ENCODE assay signal across 8 cellular contexts in the genomic region with DNA sequence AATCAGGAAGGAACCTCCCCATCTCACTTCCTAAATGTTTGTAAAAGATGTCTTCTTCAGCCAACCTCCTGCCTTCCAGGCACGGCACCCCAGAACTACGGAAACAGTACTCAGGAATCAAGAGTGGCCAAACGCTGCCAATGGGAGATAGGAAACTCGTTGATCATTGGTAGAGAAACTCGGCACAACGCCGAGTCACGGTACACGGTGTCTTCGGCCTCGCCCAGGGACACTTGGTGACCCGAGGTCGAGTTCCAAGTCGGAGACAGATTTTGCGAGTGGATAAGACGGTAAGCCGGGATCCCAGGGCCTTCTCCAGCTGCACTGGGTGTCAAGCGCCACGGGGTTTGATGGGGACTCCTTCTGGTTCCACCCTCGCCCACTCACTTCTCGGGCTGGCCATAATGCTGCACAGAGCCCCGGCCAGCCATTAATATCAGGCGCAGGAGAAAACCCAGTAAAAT. TPM values are rescaled to one million over a fixed set of nuclear protein-coding genes. Genes with fewer than 3 reads are reported as not detected.
DNase-seq lines count a peak whose midpoint lies in the region; ATAC-seq and TF ChIP-seq lines count a peak whose summit lies in the region.

No MANE protein-coding gene starts in this region.

- no peaks in the 10 kb centered on the region for H3K36me3 Mint-ChIP-seq in chondrocyte (ENCODE audit: low read depth)
- H3K36me3 Mint-ChIP-seq in stimulated activated effector memory CD8-positive, alpha-beta T cell treated with anti-CD3 and anti-CD28 coated beads, Interleukin-12 subunit alpha, Interleukin-12 subunit beta, amount 100 ng/mL, for 72 hours = peaks cover 5% of the 10 kb centered on the region

- H3K4me3 Mint-ChIP-seq in chondrocyte (ENCODE audit: unreplicated experiment) = peak overlapping the region; percentile 91
- peak overlapping the region; percentile 98 for H3K4me3 Mint-ChIP-seq in stimulated activated effector memory CD8-positive, alpha-beta T cell treated with anti-CD3 and anti-CD28 coated beads, Interleukin-12 subunit alpha, Interleukin-12 subunit beta, amount 100 ng/mL, for 72 hours

- DNase-seq in GDM1 (lab: John Stamatoyannopoulos, UW) (peak; percentile 60), HS-5 (ENCODE audit: low read depth) (peak; percentile 34), RPMI8226 (peak; percentile 76), chondrocyte (ENCODE audit: low spot score) (no peak), kidney tubule cell (ENCODE audit: low spot score) (peak; percentile 80), NCI-H2081 treated with DMSO at 0.1 percent for 48 hours (lab: John Stamatoyannopoulos, UW) (no peak)
- no peak for DNase-seq in stimulated activated effector memory CD8-positive, alpha-beta T cell treated with anti-CD3 and anti-CD28 coated beads, Interleukin-12 subunit alpha, Interleukin-12 subunit beta, amount 100 ng/mL, for 72 hours (ENCODE audit: low spot score in 2 of 2)

- no peaks in the 10 kb centered on the region for H3K27me3 Mint-ChIP-seq in chondrocyte (ENCODE audit: low read depth)

- peaks cover 28% of the 10 kb centered on the region for H3K4me1 Mint-ChIP-seq in chondrocyte (ENCODE audit: low read depth)
- peaks cover 27% of the 10 kb centered on the region for H3K4me1 Mint-ChIP-seq in stimulated activated effector memory CD8-positive, alpha-beta T cell treated with anti-CD3 and anti-CD28 coated beads, Interleukin-12 subunit alpha, Interleukin-12 subunit beta, amount 100 ng/mL, for 72 hours

- peak; percentile 18 for TF ChIP-seq CTCF in chondrocyte (IDR thresholded peaks at IDR 0.05)

- no peaks in the 10 kb centered on the region for H3K9me3 Mint-ChIP-seq in chondrocyte (ENCODE audit: low read depth)
- H3K9me3 Mint-ChIP-seq in stimulated activated effector memory CD8-positive, alpha-beta T cell treated with anti-CD3 and anti-CD28 coated beads, Interleukin-12 subunit alpha, Interleukin-12 subunit beta, amount 100 ng/mL, for 72 hours = no peaks in the 10 kb centered on the region

- H3K27ac Mint-ChIP-seq in chondrocyte (ENCODE audit: unreplicated experiment) = peak overlapping the region; percentile 89
- H3K27ac Mint-ChIP-seq in stimulated activated effector memory CD8-positive, alpha-beta T cell treated with anti-CD3 and anti-CD28 coated beads, Interleukin-12 subunit alpha, Interleukin-12 subunit beta, amount 100 ng/mL, for 72 hours = peak overlapping the region; percentile 94

- peak; percentile 34 for ATAC-seq in GM21526 (IDR thresholded peaks at IDR 0.05; ENCODE audit: low FRiP score, unreplicated experiment)
- peak; percentile 31 for ATAC-seq in stimulated activated effector memory CD8-positive, alpha-beta T cell treated with anti-CD3 and anti-CD28 coated beads, Interleukin-12 subunit alpha, Interleukin-12 subunit beta, amount 100 ng/mL, for 72 hours

RNA-seq across cellular contexts. Expression of a gene that starts 0.3 kb away (rescaled TPM):
- total RNA-seq in chondrocyte = 3.4 to 8.0 TPM (median 4.1 TPM) in 3 replicates

RNA-seq across cellular contexts. Expression of a gene that starts 0.4 kb away (rescaled TPM):
- total RNA-seq in chondrocyte = 2.6 to 5.4 TPM (median 3.9 TPM) in 3 replicates

Comparison
In these comparisons a context has a peak if more than half of its experiments do, and no peak if none do; other contexts are left out.
1. DNase-seq: peak in GDM1 (single experiment), HS-5 (single experiment), RPMI8226 (single experiment) and kidney tubule cell (single experiment); none in chondrocyte (single experiment), stimulated activated effector memory CD8-positive, alpha-beta T cell treated with anti-CD3 and anti-CD28 coated beads, Interleukin-12 subunit alpha, Interleukin-12 subunit beta, amount 100 ng/mL, for 72 hours (0 of 2) and NCI-H2081 treated with DMSO at 0.1 percent for 48 hours (single experiment).